Comparison of ENCODE assay signal across 9 cellular contexts in the genomic region with DNA sequence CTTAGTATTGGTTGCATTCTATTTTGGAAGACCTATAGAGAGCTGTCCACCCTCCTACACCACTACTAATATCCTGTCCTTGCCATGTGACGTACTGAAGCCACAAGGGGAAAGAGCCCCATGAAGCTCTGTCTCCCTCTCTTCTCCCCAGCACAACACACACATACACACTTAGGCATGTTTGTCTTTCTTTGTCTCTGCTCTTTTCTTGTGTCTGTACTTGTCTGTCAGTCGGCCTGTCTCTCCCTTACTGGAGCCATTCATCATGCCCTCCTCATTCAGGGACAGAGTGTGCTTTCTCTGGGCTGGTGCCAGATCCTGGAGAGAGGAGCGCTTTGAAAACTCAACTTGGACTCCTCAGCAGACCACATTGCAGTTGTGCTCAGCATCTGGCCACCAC. TPM values are rescaled to one million over a fixed set of nuclear protein-coding genes. Genes with fewer than 3 reads are reported as not detected.
DNase-seq lines count a peak whose midpoint lies in the region; ATAC-seq and TF ChIP-seq lines count a peak whose summit lies in the region.
"Had no signal": no experiment of that assay in that cellular context is flagged by ENCODE, and none has a peak within 500 bp of the region (broad histone marks: within the 10 kb centered on the region; RNA-seq: fewer than 3 reads in every experiment).

No MANE protein-coding gene starts in this region.

- DNase-seq in M059J (ENCODE audit: low read depth) = peak; percentile 48
- peak in 34 of 56 donors; percentile 8 to 72 (median 32) for DNase-seq in amygdala (lab: John Stamatoyannopoulos, UW)
- DNase-seq in right atrium auricular region (ENCODE audit: low spot score) = peak; percentile 77
- DNase-seq in stimulated activated effector memory CD8-positive, alpha-beta T cell treated with anti-CD3 and anti-CD28 coated beads, Interleukin-12 subunit alpha, Interleukin-12 subunit beta, amount 100 ng/mL, for 72 hours (ENCODE audit: low spot score in 2 of 2) = no peak
- DNase-seq in NOMO-1 treated with dmso at 0.1 percent for 144 hours (lab: John Stamatoyannopoulos, UW; ENCODE audit: unreplicated experiment) = no peak
- DNase-seq in NCI-H748 (lab: John Stamatoyannopoulos, UW; ENCODE audit: unreplicated experiment) = no peak
- DNase-seq: activated gamma-delta T cell treated with Interleukin-2 at 50 U/mL for 16 hours, NCI-H2227 treated with DMSO at 0.1 percent for 48 hours had no signal

- peaks cover 91% of the 10 kb centered on the region for H3K4me1 Mint-ChIP-seq in stimulated activated effector memory CD8-positive, alpha-beta T cell treated with anti-CD3 and anti-CD28 coated beads, Interleukin-12 subunit alpha, Interleukin-12 subunit beta, amount 100 ng/mL, for 72 hours

- no peak overlapping the region for H3K4me3 ChIP-seq in right atrium auricular region

- peaks cover 0 to 64% of the 10 kb centered on the region in 2 donors for H3K4me1 ChIP-seq in right atrium auricular region

- H3K27ac Mint-ChIP-seq in stimulated activated effector memory CD8-positive, alpha-beta T cell treated with anti-CD3 and anti-CD28 coated beads, Interleukin-12 subunit alpha, Interleukin-12 subunit beta, amount 100 ng/mL, for 72 hours = peak overlapping the region; percentile 65

- peaks cover 20% of the 10 kb centered on the region for H3K36me3 Mint-ChIP-seq in stimulated activated effector memory CD8-positive, alpha-beta T cell treated with anti-CD3 and anti-CD28 coated beads, Interleukin-12 subunit alpha, Interleukin-12 subunit beta, amount 100 ng/mL, for 72 hours

- H3K9me3 Mint-ChIP-seq in stimulated activated effector memory CD8-positive, alpha-beta T cell treated with anti-CD3 and anti-CD28 coated beads, Interleukin-12 subunit alpha, Interleukin-12 subunit beta, amount 100 ng/mL, for 72 hours = no peaks in the 10 kb centered on the region

- peak overlapping the region; percentile 17 for H3K4me3 Mint-ChIP-seq in stimulated activated effector memory CD8-positive, alpha-beta T cell treated with anti-CD3 and anti-CD28 coated beads, Interleukin-12 subunit alpha, Interleukin-12 subunit beta, amount 100 ng/mL, for 72 hours

- H3K9me3 ChIP-seq in right atrium auricular region = no peaks in the 10 kb centered on the region

- H3K27ac ChIP-seq in right atrium auricular region = no peak overlapping the region

- peaks cover 9% of the 10 kb centered on the region for H3K36me3 ChIP-seq in right atrium auricular region

- no peak for TF ChIP-seq CTCF in right atrium auricular region (IDR thresholded peaks at IDR 0.05)

- ATAC-seq in stimulated activated effector memory CD8-positive, alpha-beta T cell treated with anti-CD3 and anti-CD28 coated beads, Interleukin-12 subunit alpha, Interleukin-12 subunit beta, amount 100 ng/mL, for 72 hours = no peak
- ATAC-seq in activated CD4-positive, CD25-positive, alpha-beta regulatory T cell treated with anti-CD3 and anti-CD28 coated beads, Interleukin-2, amount 50 U/mL, for 24 hours = no peak

- no peaks in the 10 kb centered on the region for H3K27me3 ChIP-seq in right atrium auricular region

RNA-seq across cellular contexts. Expression of gene PSMD6, which starts 47.6 kb away (rescaled TPM):
- total RNA-seq in M059J (2014; rRNA removed; shearing (Covaris generic)) = 62.8 and 85.1 TPM in 2 replicates
- 10 to 100 TPM; 48.2 to 74.5 TPM for total RNA-seq in right atrium auricular region

Comparison
In these comparisons a context has a peak if more than half of its experiments do, and no peak if none do; other contexts are left out.
1. DNase-seq: peak in M059J (single experiment), amygdala (34 of 56) and right atrium auricular region (single experiment); none in stimulated activated effector memory CD8-positive, alpha-beta T cell treated with anti-CD3 and anti-CD28 coated beads, Interleukin-12 subunit alpha, Interleukin-12 subunit beta, amount 100 ng/mL, for 72 hours (0 of 2), NOMO-1 treated with dmso at 0.1 percent for 144 hours (single experiment) and NCI-H748 (single experiment).